In genomic region chr6:159790947-159791598, GRCh38 we compare ENCODE assay signal across 8 cellular contexts. TPM values are rescaled to one million over a fixed set of nuclear protein-coding genes. Genes with fewer than 3 reads are reported as not detected.
DNase-seq lines count a peak whose midpoint lies in the region; ATAC-seq and TF ChIP-seq lines count a peak whose summit lies in the region.

No MANE protein-coding gene starts in this region.

- ATAC-seq in HG03175 (IDR thresholded peaks at IDR 0.05; ENCODE audit: unreplicated experiment) (no peak), HG02938 (IDR thresholded peaks at IDR 0.05; ENCODE audit: unreplicated experiment) (no peak)

- H3K27me3 ChIP-seq in Caco-2 (replicated peaks; ENCODE audit: control insufficient read depth, insufficient read depth, low read length) (no peaks in the 10 kb centered on the region), adrenal gland (no peaks in the 10 kb centered on the region), layer of hippocampus (ENCODE audit: control insufficient read depth, insufficient read depth, low read length) (no peaks in the 10 kb centered on the region), testis (no peaks in the 10 kb centered on the region)

- H3K27me3 Mint-ChIP-seq in Caco-2 (ENCODE audit: insufficient read depth, unreplicated experiment): no peaks in the 10 kb centered on the region

- TF ChIP-seq CTCF in Caco-2 (IDR thresholded peaks at IDR 0.05; ENCODE audit: insufficient read depth in 1 of 2, low read depth in 1 of 2, low read length in 1 of 2, severe bottlenecking in 1 of 2, unreplicated experiment in 1 of 2) (no peak), LNCaP clone FGC (IDR thresholded peaks at IDR 0.05; ENCODE audit: control insufficient read depth, extremely low read depth, insufficient read depth) (no peak), adrenal gland (IDR thresholded peaks at IDR 0.05) (no peak), testis (IDR thresholded peaks at IDR 0.05) (no peak)

- POLR2A ChIA-PET in Caco-2 (lab: Charles Lee): interaction anchor here (1.0 to 4.4 kb wide), 5 partner anchors 15 to 178 kb away, joined by 3 to 71 read pairs (median 21); partner anchors contain the start of genes ACAT2 and WTAP

- DNase-seq in Caco-2 (peak in 1 of 2 experiments; percentile 20), LNCaP clone FGC (ENCODE audit: low read depth) (no peak), adrenal gland (peak in 2 of 7 donors; percentile 27 to 31), testis (peak; percentile 16), mesenteric fat pad (ENCODE audit: low spot score) (no peak)

- intact Hi-C loops in Caco-2 (cut with micrococcal nuclease; ENCODE audit: unreplicated experiment): loop anchor here (1.0 kb wide), 2 partner anchors 16 to 64 kb away; partner anchors contain the start of gene WTAP
- intact Hi-C loops in adrenal gland (cut with DNase I): no loop called here
- intact Hi-C loops in testis (cut with DNase I; ENCODE audit: low total_unique reads): no loop called here

- CTCF ChIA-PET in Caco-2 (lab: Charles Lee): interaction anchor here (0.9 to 1.6 kb wide), 3 partner anchors 16 to 657 kb away, joined by 3 to 7 read pairs (median 4); partner anchors contain the start of gene ACAT2

- no peaks in the 10 kb centered on the region for H3K9me3 Mint-ChIP-seq in Caco-2 (ENCODE audit: unreplicated experiment)

- H3K27ac ChIP-seq in adrenal gland (peak overlapping the region in 4 of 5 donors; percentile 85 to 98 (median 89)), layer of hippocampus (ENCODE audit: low read depth, low read length) (peak overlapping the region; percentile 100), testis (peak overlapping the region; percentile 97 to 100)

- peak overlapping the region; percentile 96 for H3K4me3 Mint-ChIP-seq in Caco-2 (ENCODE audit: unreplicated experiment)

- TF ChIP-seq POLR2A in adrenal gland (IDR thresholded peaks at IDR 0.05) (no peak), testis (IDR thresholded peaks at IDR 0.05) (no peak)

- BruUV-seq in Caco-2 (replicated peaks; lab: Mats Ljungman, UMichigan): no TSS peak

- H3K27ac Mint-ChIP-seq in Caco-2 (ENCODE audit: unreplicated experiment): peak overlapping the region; percentile 98

- H3K4me1 Mint-ChIP-seq in Caco-2 (ENCODE audit: low read depth, unreplicated experiment): peaks cover 18% of the 10 kb centered on the region

- 14 to 27% (median 15%) methylated on average over 12 to 19 of the region's 19 CpGs for WGBS in adrenal gland, 4 donors
- WGBS in testis, 2 donors: 10 to 13% methylated on average over 19 of the region's 19 CpGs

- H3K4me1 ChIP-seq in Caco-2 (peaks cover 18% of the 10 kb centered on the region), adrenal gland (replicated peaks in 1 of 2) (peaks cover 19 to 43% of the 10 kb centered on the region in 2 donors), testis (peaks cover 13% of the 10 kb centered on the region)

- peak overlapping the region; percentile 95 for H3K4me3 ChIP-seq in Caco-2 (ENCODE audit: low read depth, low read length)
- H3K4me3 ChIP-seq in LNCaP clone FGC (ENCODE audit: low read depth, low read length): peak overlapping the region; percentile 98
- peak overlapping the region in 3 of 4 donors; percentile 20 to 85 (median 69) for H3K4me3 ChIP-seq in adrenal gland
- peak overlapping the region; percentile 77 to 99 for H3K4me3 ChIP-seq in testis

- peaks cover 94% of the 10 kb centered on the region for H3K36me3 Mint-ChIP-seq in Caco-2 (ENCODE audit: insufficient read depth, unreplicated experiment)

- H3K9me3 ChIP-seq in Caco-2 (no peaks in the 10 kb centered on the region), adrenal gland (replicated peaks in 1 of 3) (no peaks in the 10 kb centered on the region), testis (no peaks in the 10 kb centered on the region)

- H3K36me3 ChIP-seq in Caco-2 (ENCODE audit: control insufficient read depth, insufficient read depth, low read length): peaks cover 3% of the 10 kb centered on the region
- H3K36me3 ChIP-seq in adrenal gland (replicated peaks in 1 of 2): peaks cover 0 to 33% of the 10 kb centered on the region in 2 donors
- no peaks in the 10 kb centered on the region for H3K36me3 ChIP-seq in testis (ENCODE audit: low read depth, missing control alignments)

RNA-seq across cellular contexts. Expression of gene MRPL18, which starts 0.8 kb away (rescaled TPM):
- total RNA-seq in Caco-2 (2022): 71.1 and 81.0 TPM in 2 replicates
- total RNA-seq in adrenal gland: 100 to 1,000 TPM in 2 of 8 donors, 10 to 100 TPM in 6; 63.7 to 127 (median 77.1) TPM
- polyA plus RNA-seq in adrenal gland: 100 to 1,000 TPM; 110 to 138 (median 132) TPM
- 10 to 100 TPM; 60.3 to 71.3 TPM for total RNA-seq in testis
- 73.9 TPM for polyA plus RNA-seq in testis (ENCODE audit: insufficient read depth, low read depth, low replicate concordance)
- 59.3 TPM for total RNA-seq in mesenteric fat pad

RNA-seq across cellular contexts. Expression of gene TCP1, which starts 1.7 kb away (rescaled TPM):
- total RNA-seq in Caco-2 (2022) (286 and 333 TPM in 2 replicates), adrenal gland (100 to 1,000 TPM in 5 of 8 donors, 10 to 100 TPM in 3; 81.9 to 178 (median 118) TPM), testis (100 to 1,000 TPM; 166 to 200 TPM), mesenteric fat pad (170 TPM)
- polyA plus RNA-seq in adrenal gland (100 to 1,000 TPM in 1 of 3 donors, 10 to 100 TPM in 2; 59.0 to 235 (median 88.8) TPM), testis (ENCODE audit: insufficient read depth, low read depth, low replicate concordance) (277 TPM)

RNA-seq across cellular contexts. Expression of gene PNLDC1, which starts 9.0 kb away (rescaled TPM):
- 0.26 and 0.32 TPM in 2 replicates for total RNA-seq in Caco-2 (2022)
- 1 to 10 TPM in 1 of 8 donors, under 1 TPM in 1, not detected in 6; 0.14 to 2.9 TPM for total RNA-seq in adrenal gland
- under 1 TPM in 2 of 3 donors, not detected in 1; 0.07 to 0.48 TPM for polyA plus RNA-seq in adrenal gland
- 10 to 100 TPM; 11.4 to 19.9 TPM for total RNA-seq in testis
- polyA plus RNA-seq in testis (ENCODE audit: insufficient read depth, low read depth, low replicate concordance): 31.6 TPM
- not detected for total RNA-seq in mesenteric fat pad

RNA-seq across cellular contexts. Expression of gene ACAT2, which starts 29.2 kb away (rescaled TPM):
- total RNA-seq in Caco-2 (2022) (122 and 131 TPM in 2 replicates), adrenal gland (100 to 1,000 TPM in 1 of 8 donors, 10 to 100 TPM in 6, 1 to 10 TPM in 1; 8.7 to 163 (median 15.0) TPM), testis (10 to 100 TPM; 15.8 to 17.1 TPM), mesenteric fat pad (11.1 TPM)
- polyA plus RNA-seq in adrenal gland (100 to 1,000 TPM in 1 of 3 donors, 10 to 100 TPM in 2; 10.1 to 305 (median 17.4) TPM), testis (ENCODE audit: insufficient read depth, low read depth, low replicate concordance) (45.9 TPM)
